In the genomic region with DNA sequence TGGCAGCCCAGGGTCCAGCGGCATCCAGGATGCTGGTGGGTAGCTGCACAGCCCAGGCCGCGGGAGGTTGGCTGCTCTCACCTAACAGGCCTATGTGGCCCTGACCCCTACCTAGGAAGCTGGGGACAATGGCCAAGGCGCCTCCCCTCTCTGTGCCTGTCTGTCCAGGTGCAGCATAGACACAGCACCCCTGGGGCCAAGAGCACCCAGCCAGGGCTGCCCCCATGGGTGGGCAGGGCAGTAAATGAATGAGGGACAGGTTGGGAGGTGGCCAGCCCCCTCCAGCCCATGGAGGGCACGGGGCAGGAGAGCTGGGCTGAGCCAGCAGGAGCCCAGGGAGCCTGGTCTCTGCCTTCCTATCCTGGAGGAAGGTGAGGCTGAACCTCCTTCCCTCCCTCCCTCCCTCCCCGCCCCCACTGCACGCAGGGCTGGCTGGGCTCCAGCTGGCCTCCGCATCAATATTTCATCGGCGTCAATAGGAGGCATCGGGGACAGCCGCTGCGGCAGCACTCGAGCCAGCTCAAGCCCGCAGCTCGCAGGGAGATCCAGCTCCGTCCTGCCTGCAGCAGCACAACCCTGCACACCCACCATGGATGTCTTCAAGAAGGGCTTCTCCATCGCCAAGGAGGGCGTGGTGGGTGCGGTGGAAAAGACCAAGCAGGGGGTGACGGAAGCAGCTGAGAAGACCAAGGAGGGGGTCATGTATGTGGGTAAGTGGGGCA, we compare ENCODE assay signal across 10 cellular contexts. TPM values are rescaled to one million over a fixed set of nuclear protein-coding genes. Genes with fewer than 3 reads are reported as not detected.
DNase-seq lines count a peak whose midpoint lies in the region; ATAC-seq and TF ChIP-seq lines count a peak whose summit lies in the region.
"Had no signal": no experiment of that assay in that cellular context is flagged by ENCODE, and none has a peak within 500 bp of the region (broad histone marks: within the 10 kb centered on the region; RNA-seq: fewer than 3 reads in every experiment).

A gene (plus strand): TSS at position 491 of the 722 bp plus-strand sequence. CDS start 99 bp downstream, at position 590.

- H3K9me3 Mint-ChIP-seq in type B pancreatic cell, result no peaks in the 10 kb centered on the region

- H3K36me3 Mint-ChIP-seq in type B pancreatic cell, result no peaks in the 10 kb centered on the region

- no peak for ATAC-seq in HG03457 (IDR thresholded peaks at IDR 0.05; ENCODE audit: unreplicated experiment)
- ATAC-seq in HG02642 (IDR thresholded peaks at IDR 0.05; ENCODE audit: poor library complexity, unreplicated experiment), result no peak

- peak within 1 kb of the TSS; percentile 74 for H3K27ac Mint-ChIP-seq in type B pancreatic cell

- TF ChIP-seq CTCF in type B pancreatic cell (conservative IDR thresholded peaks at IDR 0.05), result no peak

- DNase-seq in NCI-H2196 (lab: John Stamatoyannopoulos, UW; ENCODE audit: unreplicated experiment), result peak; percentile 21
- no peak for DNase-seq in NCI-H2196 treated with DMSO at 0.1 percent for 48 hours (lab: John Stamatoyannopoulos, UW; ENCODE audit: unreplicated experiment)
- peak; percentile 66 for DNase-seq in dermis blood vessel endothelial cell
- DNase-seq in mesenteric fat pad (ENCODE audit: low spot score), result no peak
- DNase-seq in type B pancreatic cell (ENCODE audit: extremely low spot score, unreplicated experiment), result no peak
- no peak for DNase-seq in SW 1271 (lab: John Stamatoyannopoulos, UW)
- DNase-seq: NCI-H524 treated with DMSO at 0.1 percent for 48 hours had no signal

- H3K4me3 Mint-ChIP-seq in type B pancreatic cell, result peak within 1 kb of the TSS; percentile 86

- no peaks in the 10 kb centered on the region for H3K27me3 Mint-ChIP-seq in type B pancreatic cell

- H3K4me1 Mint-ChIP-seq in type B pancreatic cell (ENCODE audit: unreplicated experiment), result peaks cover 24% of the 10 kb centered on the region

RNA-seq across cellular contexts. Expression of the gene that starts here (rescaled TPM):
- total RNA-seq in dermis blood vessel endothelial cell (111 and 117 TPM in 2 replicates), mesenteric fat pad (265 TPM), type B pancreatic cell (ENCODE audit: low replicate concordance) (60.4 and 77.6 TPM in 2 replicates)
- total RNA-seq: myocyte had no signal

Comparison
In these comparisons a context has a peak if more than half of its experiments do, and no peak if none do; other contexts are left out.
1. DNase-seq: peak in NCI-H2196 (single experiment) and dermis blood vessel endothelial cell (single experiment); none in NCI-H2196 treated with DMSO at 0.1 percent for 48 hours (single experiment), mesenteric fat pad (single experiment), type B pancreatic cell (single experiment) and SW 1271 (0 of 2).